ENCODE assay signal across 8 cellular contexts in the genomic region with DNA sequence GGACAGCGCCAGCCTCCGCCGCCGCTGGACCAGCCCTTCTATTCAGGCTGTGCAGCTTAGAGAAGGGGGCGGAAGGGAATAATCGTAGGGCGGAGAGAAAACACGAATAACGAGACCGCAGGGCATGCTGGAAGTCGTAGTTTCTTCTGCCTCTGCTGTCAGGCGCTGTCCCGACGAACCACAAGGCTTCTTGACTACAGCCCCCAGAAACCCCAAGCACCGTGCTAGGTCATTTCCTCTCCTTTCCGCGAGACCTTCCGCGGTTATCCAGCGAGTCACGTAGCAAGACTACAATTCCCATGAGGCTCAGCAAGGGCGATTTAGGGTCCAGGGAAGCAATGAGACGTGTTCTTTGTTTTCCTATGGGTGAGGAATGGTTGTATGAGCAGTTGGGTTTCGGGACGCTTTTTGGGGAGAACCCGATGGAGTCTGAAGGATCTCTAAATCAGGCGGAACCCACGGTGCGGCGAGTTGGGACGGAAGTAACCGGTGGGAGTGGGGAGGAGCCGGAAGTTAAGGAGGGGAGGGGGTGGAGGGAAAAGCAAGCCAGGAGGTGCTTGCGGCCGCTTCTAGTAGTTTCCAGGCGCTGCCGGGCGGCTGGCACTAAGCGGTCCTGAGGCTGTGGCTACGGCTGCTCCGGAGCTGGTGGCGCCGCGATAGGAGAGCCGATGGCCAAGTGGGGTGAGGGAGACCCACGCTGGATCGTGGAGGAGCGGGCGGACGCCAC. TPM values are rescaled to one million over a fixed set of nuclear protein-coding genes. Genes with fewer than 3 reads are reported as not detected.
A peak's percentile ranks its signal among the peaks of the same experiment; 100 is the strongest.
DNase-seq lines count a peak whose midpoint lies in the region; ATAC-seq and TF ChIP-seq lines count a peak whose summit lies in the region.

A gene (plus strand): TSS at position 572 of the 727 bp plus-strand sequence. CDS start 97 bp downstream, at position 669.
A gene (minus strand): TSS at position 80 of the 727 bp plus-strand sequence. CDS start 3,499 bp downstream, outside the sequence.

- no peaks in the 10 kb centered on the region for H3K27me3 ChIP-seq in spleen (replicated peaks in 1 of 7)

- 0 to 1% (median 0%) methylated on average over 46 to 50 of the region's 50 CpGs for WGBS in spleen, 5 donors

- peak; percentile 89 for ATAC-seq in HG03196 (IDR thresholded peaks at IDR 0.05; ENCODE audit: unreplicated experiment)
- peak; percentile 93 for ATAC-seq in activated B cell treated with CpG ODN at 0.5 μM for 24 hours (ENCODE audit: low read depth)

- H3K36me3 ChIP-seq in spleen: peaks cover 5 to 48% (median 39%) of the 10 kb centered on the region in 6 donors

- DNase-seq in AG08395 (ENCODE audit: low spot score): peak; percentile 96
- peak; percentile 99 for DNase-seq in NCI-H345 (lab: John Stamatoyannopoulos, UW)
- peak; percentile 79 for DNase-seq in activated B cell treated with CpG ODN at 0.5 μM for 24 hours
- peak; percentile 68 to 100 (median 97) for DNase-seq in caudate nucleus (lab: John Stamatoyannopoulos, UW)
- DNase-seq in inferior parietal cortex (ENCODE audit: extremely low spot score): peak; percentile 98
- DNase-seq in spleen: peak; percentile 96

- peak within 1 kb of the TSS; percentile 78 to 100 (median 94) for H3K4me3 ChIP-seq in spleen

- no peaks in the 10 kb centered on the region for H3K9me3 Mint-ChIP-seq in activated B cell treated with CpG ODN at 0.5 μM for 24 hours

- peak; percentile 90 for TF ChIP-seq POLR2A in GM18951 (IDR thresholded peaks at IDR 0.05; ENCODE audit: extremely low read depth, insufficient read depth, insufficient read length)
- TF ChIP-seq POLR2A in spleen (IDR thresholded peaks at IDR 0.05): peak in 2 of 3 donors; percentile 6 to 22

- H3K36me3 Mint-ChIP-seq in activated B cell treated with CpG ODN at 0.5 μM for 24 hours (ENCODE audit: low read depth): peaks cover 63% of the 10 kb centered on the region

- peak within 1 kb of the TSS; percentile 100 for H3K27ac Mint-ChIP-seq in activated B cell treated with CpG ODN at 0.5 μM for 24 hours

- H3K9me3 ChIP-seq in spleen: no peaks in the 10 kb centered on the region

- peaks cover 30% of the 10 kb centered on the region for H3K4me1 Mint-ChIP-seq in activated B cell treated with CpG ODN at 0.5 μM for 24 hours

- H3K27ac ChIP-seq in caudate nucleus (ENCODE audit: low read depth, low read length): peak within 1 kb of the TSS; percentile 100
- H3K27ac ChIP-seq in spleen: peak within 1 kb of the TSS; percentile 80 to 98 (median 92)

- in situ Hi-C loops in GM18951 (cut with MboI; ENCODE audit: low sequenced_read_pairs, unreplicated experiment): no loop called here

- intact Hi-C loops in activated B cell treated with CpG ODN at 0.5 μM for 24 hours (cut with micrococcal nuclease): loop anchor here (1.0 to 10.0 kb wide), 15 partner anchors 40 to 1303 kb away; a partner anchor contains a TSS
- intact Hi-C loops in spleen (cut with DNase I; ENCODE audit: low total_unique reads): loop anchor here (5.0 to 10.0 kb wide), 4 partner anchors 80 to 257 kb away; a partner anchor contains a TSS

- H3K4me1 ChIP-seq in spleen: peaks cover 20 to 57% (median 35%) of the 10 kb centered on the region in 6 donors

- no peak for TF ChIP-seq CTCF in activated B cell treated with CpG ODN at 0.5 μM for 24 hours (IDR thresholded peaks at IDR 0.05)
- TF ChIP-seq CTCF in spleen (IDR thresholded peaks at IDR 0.05 in 8 of 11, conservative IDR thresholded peaks at IDR 0.05 in 3 of 11): peak in 4 of 11 experiments; percentile 1 to 39 (median 22)

- POLR2A ChIA-PET in activated B cell treated with CpG ODN at 0.5 μM for 24 hours (lab: Charles Lee): interaction anchor here (0.6 to 3.5 kb wide), 9 partner anchors 10 to 645 kb away, joined by 3 to 32 read pairs (median 4); a partner anchor contains a TSS

- CTCF ChIA-PET in activated B cell treated with CpG ODN at 0.5 μM for 24 hours (lab: Charles Lee): interaction anchor here (1.0 kb wide), 1 partner anchor 137 kb away, joined by 3 read pairs; a partner anchor contains a TSS

- no peaks in the 10 kb centered on the region for H3K27me3 Mint-ChIP-seq in activated B cell treated with CpG ODN at 0.5 μM for 24 hours

- peak within 1 kb of the TSS; percentile 100 for H3K4me3 Mint-ChIP-seq in activated B cell treated with CpG ODN at 0.5 μM for 24 hours

RNA-seq across cellular contexts. Expression of the first gene that starts in this region (rescaled TPM):
- total RNA-seq in activated B cell treated with CpG ODN at 0.5 μM for 24 hours: 169 and 175 TPM in 2 replicates
- total RNA-seq in spleen: 100 to 1,000 TPM in 1 of 7 donors, 10 to 100 TPM in 6; 55.2 to 126 (median 95.0) TPM
- polyA plus RNA-seq in spleen: 10 to 100 TPM; 41.5 to 81.0 (median 73.6) TPM

RNA-seq across cellular contexts. Expression of the second gene that starts in this region (rescaled TPM):
- total RNA-seq in activated B cell treated with CpG ODN at 0.5 μM for 24 hours (15.1 and 15.3 TPM in 2 replicates), spleen (10 to 100 TPM; 13.4 to 24.3 (median 18.5) TPM)
- 10 to 100 TPM in 1 of 3 donors, 1 to 10 TPM in 2; 9.8 to 10.8 (median 9.8) TPM for polyA plus RNA-seq in spleen

Comparison
In these comparisons a context has a peak if more than half of its experiments do, and no peak if none do; other contexts are left out.
1. Peak in every context shown above with its lines: DNase-seq, ATAC-seq, H3K4me3 ChIP-seq and H3K27ac ChIP-seq.